ENCODE assay signal across 1 cellular context in the genomic region with DNA sequence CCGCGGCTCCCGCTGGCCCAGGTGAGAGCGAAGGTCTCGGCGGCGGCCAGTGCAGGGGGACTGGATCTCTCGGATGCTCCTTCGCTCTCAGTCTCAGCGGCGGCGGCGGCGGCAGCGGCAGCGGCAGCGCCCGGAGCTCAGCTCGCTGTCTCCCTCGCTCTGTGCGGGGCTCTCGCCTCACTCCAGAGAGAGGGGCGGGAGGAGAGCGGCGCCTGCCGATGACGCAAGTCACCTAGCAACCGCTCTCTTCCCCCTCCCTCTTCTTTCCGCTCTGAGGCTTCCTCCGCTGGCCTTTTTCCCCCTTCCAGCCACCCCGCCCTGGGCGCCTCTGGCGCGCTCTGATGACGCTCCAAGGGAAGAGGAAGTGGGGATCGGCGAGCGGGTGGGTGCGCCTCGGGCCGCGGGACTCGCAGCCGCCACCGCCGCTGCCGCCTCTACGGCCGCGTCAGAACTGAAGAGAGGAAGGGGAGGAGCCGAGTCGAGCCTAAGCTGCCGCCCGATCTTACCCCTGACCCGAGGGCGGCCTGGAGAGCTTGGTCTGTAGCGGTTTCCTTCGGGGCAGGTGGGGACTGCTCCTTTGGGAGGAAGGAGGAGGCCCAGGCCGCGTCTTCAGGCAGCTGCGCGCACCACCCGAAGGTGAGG.
TF ChIP-seq lines count a peak whose summit lies in the region.

A gene with protein sequence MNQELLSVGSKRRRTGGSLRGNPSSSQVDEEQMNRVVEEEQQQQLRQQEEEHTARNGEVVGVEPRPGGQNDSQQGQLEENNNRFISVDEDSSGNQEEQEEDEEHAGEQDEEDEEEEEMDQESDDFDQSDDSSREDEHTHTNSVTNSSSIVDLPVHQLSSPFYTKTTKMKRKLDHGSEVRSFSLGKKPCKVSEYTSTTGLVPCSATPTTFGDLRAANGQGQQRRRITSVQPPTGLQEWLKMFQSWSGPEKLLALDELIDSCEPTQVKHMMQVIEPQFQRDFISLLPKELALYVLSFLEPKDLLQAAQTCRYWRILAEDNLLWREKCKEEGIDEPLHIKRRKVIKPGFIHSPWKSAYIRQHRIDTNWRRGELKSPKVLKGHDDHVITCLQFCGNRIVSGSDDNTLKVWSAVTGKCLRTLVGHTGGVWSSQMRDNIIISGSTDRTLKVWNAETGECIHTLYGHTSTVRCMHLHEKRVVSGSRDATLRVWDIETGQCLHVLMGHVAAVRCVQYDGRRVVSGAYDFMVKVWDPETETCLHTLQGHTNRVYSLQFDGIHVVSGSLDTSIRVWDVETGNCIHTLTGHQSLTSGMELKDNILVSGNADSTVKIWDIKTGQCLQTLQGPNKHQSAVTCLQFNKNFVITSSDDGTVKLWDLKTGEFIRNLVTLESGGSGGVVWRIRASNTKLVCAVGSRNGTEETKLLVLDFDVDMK (minus strand): TSS at position 190 of the 642 bp plus-strand sequence. CDS start 124,289 bp downstream, outside the sequence.

TF ChIP-seq in K562, 482 proteins besides CTCF, POLR2A, EP300 and RAD21 (continued from another document and continues in another):
- TF ChIP-seq ZNF407 (IDR thresholded peaks at IDR 0.05; ENCODE audit: low read depth): no peak
- peak; percentile 69; the same call in 1 of the 2 replicates for TF ChIP-seq MTA3 (IDR thresholded peaks at IDR 0.05; ENCODE audit: borderline replicate concordance)
- TF ChIP-seq NFE2 (IDR thresholded peaks at IDR 0.05; ENCODE audit: low read depth): peak; percentile 6; the same call in 1 of the 2 replicates
- TF ChIP-seq ZFP36 (IDR thresholded peaks at IDR 0.05; ENCODE audit: low read depth, low read length, partially characterized antibody): peak; percentile 13
- no peak for TF ChIP-seq SAP30 (IDR thresholded peaks at IDR 0.05; ENCODE audit: borderline replicate concordance, insufficient read depth, low read depth, low read length, poor library complexity, severe bottlenecking)
- TF ChIP-seq, protein P1, sequence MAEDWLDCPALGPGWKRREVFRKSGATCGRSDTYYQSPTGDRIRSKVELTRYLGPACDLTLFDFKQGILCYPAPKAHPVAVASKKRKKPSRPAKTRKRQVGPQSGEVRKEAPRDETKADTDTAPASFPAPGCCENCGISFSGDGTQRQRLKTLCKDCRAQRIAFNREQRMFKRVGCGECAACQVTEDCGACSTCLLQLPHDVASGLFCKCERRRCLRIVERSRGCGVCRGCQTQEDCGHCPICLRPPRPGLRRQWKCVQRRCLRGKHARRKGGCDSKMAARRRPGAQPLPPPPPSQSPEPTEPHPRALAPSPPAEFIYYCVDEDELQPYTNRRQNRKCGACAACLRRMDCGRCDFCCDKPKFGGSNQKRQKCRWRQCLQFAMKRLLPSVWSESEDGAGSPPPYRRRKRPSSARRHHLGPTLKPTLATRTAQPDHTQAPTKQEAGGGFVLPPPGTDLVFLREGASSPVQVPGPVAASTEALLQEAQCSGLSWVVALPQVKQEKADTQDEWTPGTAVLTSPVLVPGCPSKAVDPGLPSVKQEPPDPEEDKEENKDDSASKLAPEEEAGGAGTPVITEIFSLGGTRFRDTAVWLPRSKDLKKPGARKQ (CRISPR knock-in tag; IDR thresholded peaks at IDR 0.05): no peak
- no peak for TF ChIP-seq CBX2 (IDR thresholded peaks at IDR 0.05; ENCODE audit: insufficient read depth, low read length, poor library complexity, severe bottlenecking)
- no peak for TF ChIP-seq ZNF76 (CRISPR knock-in tag; IDR thresholded peaks at IDR 0.05; ENCODE audit: borderline replicate concordance)
- TF ChIP-seq, protein P2, sequence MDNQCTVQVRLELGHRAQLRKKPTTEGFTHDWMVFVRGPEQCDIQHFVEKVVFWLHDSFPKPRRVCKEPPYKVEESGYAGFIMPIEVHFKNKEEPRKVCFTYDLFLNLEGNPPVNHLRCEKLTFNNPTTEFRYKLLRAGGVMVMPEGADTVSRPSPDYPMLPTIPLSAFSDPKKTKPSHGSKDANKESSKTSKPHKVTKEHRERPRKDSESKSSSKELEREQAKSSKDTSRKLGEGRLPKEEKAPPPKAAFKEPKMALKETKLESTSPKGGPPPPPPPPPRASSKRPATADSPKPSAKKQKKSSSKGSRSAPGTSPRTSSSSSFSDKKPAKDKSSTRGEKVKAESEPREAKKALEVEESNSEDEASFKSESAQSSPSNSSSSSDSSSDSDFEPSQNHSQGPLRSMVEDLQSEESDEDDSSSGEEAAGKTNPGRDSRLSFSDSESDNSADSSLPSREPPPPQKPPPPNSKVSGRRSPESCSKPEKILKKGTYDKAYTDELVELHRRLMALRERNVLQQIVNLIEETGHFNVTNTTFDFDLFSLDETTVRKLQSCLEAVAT (IDR thresholded peaks at IDR 0.05): 0 out of 4 replicates have a peak, but pooled peaks of 1 of the 2 experiments have one; percentile 21
- TF ChIP-seq RBM22 (IDR thresholded peaks at IDR 0.05; ENCODE audit: low read depth, low read length, poor library complexity, severe bottlenecking): peak; percentile 87
- peak; percentile 85 for TF ChIP-seq RBBP5 (IDR thresholded peaks at IDR 0.05; ENCODE audit: borderline replicate concordance, insufficient read depth, low read length, poor library complexity, severe bottlenecking)
- TF ChIP-seq ZNF431 (CRISPR knock-in tag; IDR thresholded peaks at IDR 0.05): peak; percentile 18; the same call in 1 of the 2 replicates
- TF ChIP-seq, protein P3, sequence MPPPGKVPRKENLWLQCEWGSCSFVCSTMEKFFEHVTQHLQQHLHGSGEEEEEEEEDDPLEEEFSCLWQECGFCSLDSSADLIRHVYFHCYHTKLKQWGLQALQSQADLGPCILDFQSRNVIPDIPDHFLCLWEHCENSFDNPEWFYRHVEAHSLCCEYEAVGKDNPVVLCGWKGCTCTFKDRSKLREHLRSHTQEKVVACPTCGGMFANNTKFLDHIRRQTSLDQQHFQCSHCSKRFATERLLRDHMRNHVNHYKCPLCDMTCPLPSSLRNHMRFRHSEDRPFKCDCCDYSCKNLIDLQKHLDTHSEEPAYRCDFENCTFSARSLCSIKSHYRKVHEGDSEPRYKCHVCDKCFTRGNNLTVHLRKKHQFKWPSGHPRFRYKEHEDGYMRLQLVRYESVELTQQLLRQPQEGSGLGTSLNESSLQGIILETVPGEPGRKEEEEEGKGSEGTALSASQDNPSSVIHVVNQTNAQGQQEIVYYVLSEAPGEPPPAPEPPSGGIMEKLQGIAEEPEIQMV (tag; conservative IDR thresholded peaks at IDR 0.05; ENCODE audit: low read depth): no peak
- TF ChIP-seq, protein P4, sequence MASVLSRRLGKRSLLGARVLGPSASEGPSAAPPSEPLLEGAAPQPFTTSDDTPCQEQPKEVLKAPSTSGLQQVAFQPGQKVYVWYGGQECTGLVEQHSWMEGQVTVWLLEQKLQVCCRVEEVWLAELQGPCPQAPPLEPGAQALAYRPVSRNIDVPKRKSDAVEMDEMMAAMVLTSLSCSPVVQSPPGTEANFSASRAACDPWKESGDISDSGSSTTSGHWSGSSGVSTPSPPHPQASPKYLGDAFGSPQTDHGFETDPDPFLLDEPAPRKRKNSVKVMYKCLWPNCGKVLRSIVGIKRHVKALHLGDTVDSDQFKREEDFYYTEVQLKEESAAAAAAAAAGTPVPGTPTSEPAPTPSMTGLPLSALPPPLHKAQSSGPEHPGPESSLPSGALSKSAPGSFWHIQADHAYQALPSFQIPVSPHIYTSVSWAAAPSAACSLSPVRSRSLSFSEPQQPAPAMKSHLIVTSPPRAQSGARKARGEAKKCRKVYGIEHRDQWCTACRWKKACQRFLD (CRISPR knock-in tag; IDR thresholded peaks at IDR 0.05): peak; percentile 66; the same call in 1 of the 2 replicates
- peak in 1 of 2 experiments; percentile 58; a peak in 1 of 4 replicates for TF ChIP-seq NONO (IDR thresholded peaks at IDR 0.05; ENCODE audit: low read depth in 2 of 2, low read length in 1 of 2)
- TF ChIP-seq, protein P5, sequence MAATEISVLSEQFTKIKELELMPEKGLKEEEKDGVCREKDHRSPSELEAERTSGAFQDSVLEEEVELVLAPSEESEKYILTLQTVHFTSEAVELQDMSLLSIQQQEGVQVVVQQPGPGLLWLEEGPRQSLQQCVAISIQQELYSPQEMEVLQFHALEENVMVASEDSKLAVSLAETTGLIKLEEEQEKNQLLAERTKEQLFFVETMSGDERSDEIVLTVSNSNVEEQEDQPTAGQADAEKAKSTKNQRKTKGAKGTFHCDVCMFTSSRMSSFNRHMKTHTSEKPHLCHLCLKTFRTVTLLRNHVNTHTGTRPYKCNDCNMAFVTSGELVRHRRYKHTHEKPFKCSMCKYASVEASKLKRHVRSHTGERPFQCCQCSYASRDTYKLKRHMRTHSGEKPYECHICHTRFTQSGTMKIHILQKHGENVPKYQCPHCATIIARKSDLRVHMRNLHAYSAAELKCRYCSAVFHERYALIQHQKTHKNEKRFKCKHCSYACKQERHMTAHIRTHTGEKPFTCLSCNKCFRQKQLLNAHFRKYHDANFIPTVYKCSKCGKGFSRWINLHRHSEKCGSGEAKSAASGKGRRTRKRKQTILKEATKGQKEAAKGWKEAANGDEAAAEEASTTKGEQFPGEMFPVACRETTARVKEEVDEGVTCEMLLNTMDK (IDR thresholded peaks at IDR 0.05; ENCODE audit: borderline replicate concordance, insufficient read depth, low read depth, low read length, poor library complexity, severe bottlenecking): no peak
- TF ChIP-seq GTF2F1 (IDR thresholded peaks at IDR 0.05; ENCODE audit: low read depth, low read length): no peak; the same call in 1 of the 2 replicates
- TF ChIP-seq TAF7 (tag; IDR thresholded peaks at IDR 0.05): peak; percentile 20; the same call in 1 of the 2 replicates
- TF ChIP-seq LCOR (CRISPR knock-in tag; IDR thresholded peaks at IDR 0.05): peak; percentile 71; the same call in 1 of the 2 replicates
- TF ChIP-seq SNRNP70 (optimal IDR thresholded peaks at IDR 0.05; ENCODE audit: low read depth, low read length): no peak
- TF ChIP-seq HDAC1 (IDR thresholded peaks at IDR 0.05): peak in 1 of 2 experiments; percentile 78; a peak in 2 of 4 replicates
- TF ChIP-seq RNF2 (IDR thresholded peaks at IDR 0.05): 0 out of 2 replicates have a peak, but pooled peaks have one; percentile 50
- TF ChIP-seq, protein P6, sequence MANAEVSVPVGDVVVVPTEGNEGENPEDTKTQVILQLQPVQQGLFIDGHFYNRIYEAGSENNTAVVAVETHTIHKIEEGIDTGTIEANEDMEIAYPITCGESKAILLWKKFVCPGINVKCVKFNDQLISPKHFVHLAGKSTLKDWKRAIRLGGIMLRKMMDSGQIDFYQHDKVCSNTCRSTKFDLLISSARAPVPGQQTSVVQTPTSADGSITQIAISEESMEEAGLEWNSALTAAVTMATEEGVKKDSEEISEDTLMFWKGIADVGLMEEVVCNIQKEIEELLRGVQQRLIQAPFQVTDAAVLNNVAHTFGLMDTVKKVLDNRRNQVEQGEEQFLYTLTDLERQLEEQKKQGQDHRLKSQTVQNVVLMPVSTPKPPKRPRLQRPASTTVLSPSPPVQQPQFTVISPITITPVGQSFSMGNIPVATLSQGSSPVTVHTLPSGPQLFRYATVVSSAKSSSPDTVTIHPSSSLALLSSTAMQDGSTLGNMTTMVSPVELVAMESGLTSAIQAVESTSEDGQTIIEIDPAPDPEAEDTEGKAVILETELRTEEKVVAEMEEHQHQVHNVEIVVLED (CRISPR knock-in tag; IDR thresholded peaks at IDR 0.05): peak; percentile 69
- no peak for TF ChIP-seq TAL1 (IDR thresholded peaks at IDR 0.05)
- TF ChIP-seq MYC (IDR thresholded peaks at IDR 0.05; ENCODE audit: low read depth, low read length): peak; percentile 50
- no peak for TF ChIP-seq MYC (CRISPR knock-in tag; IDR thresholded peaks at IDR 0.05; ENCODE audit: borderline replicate concordance, low read depth)
- peak; percentile 82 for TF ChIP-seq KDM5B (IDR thresholded peaks at IDR 0.05; ENCODE audit: insufficient replicate concordance, low read depth, low read length)
- TF ChIP-seq NEUROD1 (IDR thresholded peaks at IDR 0.05; ENCODE audit: borderline replicate concordance, low read depth, low read length, partially characterized antibody): peak; percentile 41
- no peak for TF ChIP-seq SREBF2 (CRISPR knock-in tag; IDR thresholded peaks at IDR 0.05)
- TF ChIP-seq PML (IDR thresholded peaks at IDR 0.05; ENCODE audit: low read length): peak; percentile 68; the same call in 1 of the 2 replicates
- TF ChIP-seq STAT5B (CRISPR knock-in tag; IDR thresholded peaks at IDR 0.05): no peak
- TF ChIP-seq MXI1 (IDR thresholded peaks at IDR 0.05; ENCODE audit: low read depth, low read length): peak; percentile 94
